8 cellular contexts compared by ENCODE assay signal in genomic region chr5:175059687-175060194, GRCh38.
DNase-seq lines count a peak whose midpoint lies in the region; ATAC-seq and TF ChIP-seq lines count a peak whose summit lies in the region.

No MANE protein-coding gene starts in this region.

- no peak overlapping the region for H2AK5ac ChIP-seq in mesendoderm (ENCODE audit: low read length)

- H2BK5ac ChIP-seq in mesendoderm (ENCODE audit: low read length) = no peak overlapping the region

- H3K36me3 ChIP-seq in brain microvascular endothelial cell (replicated peaks) (no peaks in the 10 kb centered on the region), mesendoderm (ENCODE audit: control insufficient read depth, insufficient read depth, low read length) (no peaks in the 10 kb centered on the region), aorta (ENCODE audit: control insufficient read depth in 1 of 2, insufficient read depth in 2 of 2, low read length in 1 of 2) (no peaks in the 10 kb centered on the region)

- H3K4ac ChIP-seq in mesendoderm (ENCODE audit: low read depth, low read length) = no peak overlapping the region

- no peak overlapping the region for H3K56ac ChIP-seq in mesendoderm (ENCODE audit: low read length)

- intact Hi-C loops in aorta (cut with DNase I) = loop anchor here (10.0 kb wide), 3 partner anchors 105 to 385 kb away; partner anchors contain the start of gene DRD1 (in 1 of the 2)

- H3K23ac ChIP-seq in mesendoderm (ENCODE audit: low read length) = no peak overlapping the region

- no peaks in the 10 kb centered on the region for H3K27me3 ChIP-seq in brain microvascular endothelial cell (replicated peaks)
- no peaks in the 10 kb centered on the region for H3K27me3 ChIP-seq in mesendoderm (ENCODE audit: insufficient read depth, low read length, poor library complexity)
- no peaks in the 10 kb centered on the region for H3K27me3 ChIP-seq in aorta (ENCODE audit: control insufficient read depth in 1 of 2, insufficient read depth in 2 of 2, low read length in 1 of 2)

- no peak overlapping the region for H3K9ac ChIP-seq in mesendoderm (ENCODE audit: low read length)

- peak; percentile 91 for DNase-seq in DMS53 (lab: John Stamatoyannopoulos, UW)
- peak; percentile 34 for DNase-seq in NCI-H1417 treated with DMSO at 0.1 percent for 48 hours (lab: John Stamatoyannopoulos, UW)
- peak; percentile 7 for DNase-seq in brain microvascular endothelial cell
- peak; percentile 92 for DNase-seq in mesendoderm
- DNase-seq in aorta = peak; percentile 76 to 89
- DNase-seq in kidney glomerular epithelial cell (lab: John Stamatoyannopoulos, UW) = no peak
- DNase-seq in foreskin fibroblast = no peak

- no peak overlapping the region for H4K5ac ChIP-seq in mesendoderm (ENCODE audit: low read length)

- no peak overlapping the region for H3K4me3 ChIP-seq in brain microvascular endothelial cell (ENCODE audit: low read depth, low read length)
- H3K4me3 ChIP-seq in mesendoderm (ENCODE audit: low read length) = no peak overlapping the region
- H3K4me3 ChIP-seq in aorta (ENCODE audit: low read length in 2 of 2) = peak overlapping the region; percentile 2 to 40
- no peak overlapping the region for H3K4me3 ChIP-seq in foreskin fibroblast (ENCODE audit: low read depth in 1 of 2, low read length in 2 of 2)

- no peak overlapping the region for H4K8ac ChIP-seq in mesendoderm (ENCODE audit: low read depth, low read length)

- no peak for TF ChIP-seq CTCF in brain microvascular endothelial cell (IDR thresholded peaks at IDR 0.05; ENCODE audit: low read depth, low read length, missing control alignments)
- no peak for TF ChIP-seq CTCF in foreskin fibroblast (IDR thresholded peaks at IDR 0.05; ENCODE audit: low read depth, low read length)

- no peaks in the 10 kb centered on the region for H3K79me1 ChIP-seq in mesendoderm (ENCODE audit: low read length)

- WGBS in mesendoderm (ENCODE audit: extremely low coverage, insufficient coverage, low lambda C conversion rate) = no CpG with 5 or more reads among the region's 22 CpGs
- WGBS in aorta, 2 donors = 0 to 1% methylated on average over 22 of the region's 22 CpGs

- H3K18ac ChIP-seq in mesendoderm (ENCODE audit: low read length) = no peak overlapping the region

- no peaks in the 10 kb centered on the region for H3K79me2 ChIP-seq in mesendoderm (ENCODE audit: control insufficient read depth, insufficient read depth, low read length)

- H3K4me2 ChIP-seq in mesendoderm (ENCODE audit: low read length) = peak overlapping the region; percentile 21

- no peak overlapping the region for H2BK15ac ChIP-seq in mesendoderm (replicated peaks; ENCODE audit: low read depth)

- in situ Hi-C loops in brain microvascular endothelial cell (cut with HindIII; ENCODE audit: low pct_ligation_motif_present, low sequenced_read_pairs) = no loop called here

- H3K27ac ChIP-seq in brain microvascular endothelial cell (no peak overlapping the region), mesendoderm (ENCODE audit: low read depth, low read length) (no peak overlapping the region), aorta (ENCODE audit: low read depth in 1 of 2, low read length in 2 of 2) (no peak overlapping the region)

- ATAC-seq in aorta (ENCODE audit: low FRiP score) = peak; percentile 63
- ATAC-seq in GM19452 (IDR thresholded peaks at IDR 0.05; ENCODE audit: unreplicated experiment) = no peak

- peaks cover 1% of the 10 kb centered on the region for H3K4me1 ChIP-seq in mesendoderm (ENCODE audit: control insufficient read depth, low read depth, low read length)
- H3K4me1 ChIP-seq in aorta (ENCODE audit: control insufficient read depth in 1 of 2, insufficient read depth in 2 of 2, low read length in 2 of 2) = no peaks in the 10 kb centered on the region

- no peaks in the 10 kb centered on the region for H3K9me3 ChIP-seq in aorta (ENCODE audit: control insufficient read depth, low read length)

- H2BK120ac ChIP-seq in mesendoderm (ENCODE audit: low read depth, low read length) = no peak overlapping the region

Comparison
In these comparisons a context has a peak if more than half of its experiments do, and no peak if none do; other contexts are left out.
1. DNase-seq: peak in DMS53 (single experiment), NCI-H1417 treated with DMSO at 0.1 percent for 48 hours (single experiment), brain microvascular endothelial cell (single experiment), mesendoderm (single experiment) and aorta (2 of 2); none in kidney glomerular epithelial cell (single experiment) and foreskin fibroblast (0 of 2).
2. H3K4me3 ChIP-seq: peak in aorta (2 of 2); none in brain microvascular endothelial cell (single experiment), mesendoderm (single experiment) and foreskin fibroblast (0 of 2).